Comparison of ENCODE assay signal across 1 cellular context in the genomic region with DNA sequence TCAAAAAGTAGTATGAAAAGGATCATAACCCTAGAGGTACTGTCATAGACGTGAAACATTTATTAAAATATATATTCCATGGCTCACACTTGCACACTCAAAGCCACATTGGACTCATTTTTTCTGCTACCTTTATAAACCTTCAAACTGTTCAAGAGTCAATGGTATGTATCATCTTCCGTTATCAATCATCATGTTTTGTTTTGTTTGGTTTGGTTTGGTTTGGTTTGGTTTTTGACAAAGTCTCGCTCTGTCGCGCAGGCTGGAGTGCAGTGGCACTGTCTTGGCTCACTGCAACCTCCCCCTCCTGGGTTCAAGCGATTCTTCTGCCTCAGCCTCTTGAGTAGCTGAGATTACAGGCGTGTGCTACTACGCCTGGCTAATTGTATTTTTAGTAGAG.
TF ChIP-seq lines count a peak whose summit lies in the region.

No MANE protein-coding gene starts in this region.

TF ChIP-seq in endothelial cell of umbilical vein, 7 proteins besides CTCF, POLR2A, EP300 and RAD21 (continued from another document):
- TF ChIP-seq, protein P1, sequence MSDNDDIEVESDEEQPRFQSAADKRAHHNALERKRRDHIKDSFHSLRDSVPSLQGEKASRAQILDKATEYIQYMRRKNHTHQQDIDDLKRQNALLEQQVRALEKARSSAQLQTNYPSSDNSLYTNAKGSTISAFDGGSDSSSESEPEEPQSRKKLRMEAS (IDR thresholded peaks at IDR 0.05; ENCODE audit: insufficient read depth, insufficient read length) = no peak
- TF ChIP-seq EZH2 (IDR thresholded peaks at IDR 0.05; ENCODE audit: borderline replicate concordance, low read depth, low read length, severe bottlenecking) = no peak
- TF ChIP-seq FOS (IDR thresholded peaks at IDR 0.05; ENCODE audit: borderline replicate concordance, insufficient read depth, low read length) = no peak
- no peak for TF ChIP-seq MYC (IDR thresholded peaks at IDR 0.05; ENCODE audit: low read depth, low read length)
- TF ChIP-seq JUN (IDR thresholded peaks at IDR 0.05; ENCODE audit: borderline replicate concordance, insufficient read depth, insufficient read length, low read depth) = no peak
